ENCODE assay signal across 20 cellular contexts in the genomic region with DNA sequence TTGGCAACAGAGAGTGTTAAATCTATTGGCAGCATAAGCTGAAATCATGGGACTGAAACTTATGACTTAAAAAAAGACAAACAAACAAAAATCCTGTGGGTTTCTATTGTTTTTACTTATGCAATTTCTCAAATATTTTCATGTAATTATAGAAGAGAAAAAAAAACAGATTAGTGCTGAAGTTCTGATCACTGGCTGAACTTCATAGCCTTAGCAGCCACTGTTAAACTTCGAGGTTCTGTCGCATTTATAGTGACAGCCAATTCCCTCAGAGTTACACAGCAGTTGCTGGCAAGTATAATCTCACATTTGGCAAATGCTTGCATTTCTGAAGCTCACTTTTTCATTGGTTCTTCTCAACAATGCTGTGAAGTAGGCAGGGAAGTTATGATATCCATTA.
"Had no signal": no experiment of that assay in that cellular context is flagged by ENCODE, and none has a peak within 500 bp of the region (broad histone marks: within the 10 kb centered on the region; RNA-seq: fewer than 3 reads in every experiment).

No MANE protein-coding gene starts in this region.

- ATAC-seq: activated naive CD8-positive, alpha-beta T cell treated with anti-CD3 and anti-CD28 coated beads, Interleukin-2, amount 50 U/mL, for 24 hours; activated T-helper 17 cell treated with anti-CD3 and anti-CD28 coated beads, Interleukin-2, amount 50 U/mL, for 72 hours; left lung; sciatic nerve had no signal

- H3K4me3 ChIP-seq: ascending aorta, coronary artery, hepatocyte, left lung, ovary, spleen, tibial artery had no signal

- DNase-seq: activated CD4-positive, alpha-beta T cell treated with anti-CD3 and anti-CD28 coated beads for 1 hour; activated CD4-positive, alpha-beta T cell treated with anti-CD3 and anti-CD28 coated beads, Interleukin-2, amount 50 U/mL, for 4 hours; activated naive CD4-positive, alpha-beta T cell treated with anti-CD3 and anti-CD28 coated beads for 36 hours; activated naive CD8-positive, alpha-beta T cell treated with anti-CD3 and anti-CD28 coated beads, Interleukin-2, amount 50 U/mL, for 24 hours; central memory CD4-positive, alpha-beta T cell; effector CD4-positive, alpha-beta T cell; kidney; left lung; mammary epithelial cell; naive B cell; ovary; spleen; T-helper 1 cell; T1000; tibial artery had no signal
